ENCODE assay signal across 12 cellular contexts in genomic region chr4:1521821-1522361, GRCh38.
"Had no signal": no experiment of that assay in that cellular context is flagged by ENCODE, and none has a peak within 500 bp of the region (broad histone marks: within the 10 kb centered on the region; RNA-seq: fewer than 3 reads in every experiment).

No MANE protein-coding gene starts in this region.

- H3K36me3 Mint-ChIP-seq: stimulated activated effector memory CD8-positive, alpha-beta T cell treated with anti-CD3 and anti-CD28 coated beads, Interleukin-12 subunit alpha, Interleukin-12 subunit beta, amount 100 ng/mL, for 72 hours had no signal

- DNase-seq: activated CD4-positive, CD25-positive, alpha-beta regulatory T cell treated with anti-CD3 and anti-CD28 coated beads, Interleukin-2, amount 50 U/mL, for 72 hours; activated gamma-delta T cell treated with Interleukin-2 at 50 U/mL for 16 hours; T-helper 2 cell; uterus had no signal

- H3K4me1 ChIP-seq: ascending aorta, thyroid gland, uterus had no signal

- H3K4me3 ChIP-seq: thyroid gland had no signal

- H3K9me3 Mint-ChIP-seq: stimulated activated effector memory CD8-positive, alpha-beta T cell treated with anti-CD3 and anti-CD28 coated beads, Interleukin-12 subunit alpha, Interleukin-12 subunit beta, amount 100 ng/mL, for 72 hours had no signal

- H3K27ac Mint-ChIP-seq: memory B cell; nephron; stimulated activated effector memory CD8-positive, alpha-beta T cell treated with anti-CD3 and anti-CD28 coated beads, Interleukin-12 subunit alpha, Interleukin-12 subunit beta, amount 100 ng/mL, for 72 hours had no signal

- H3K27ac ChIP-seq: ascending aorta, dorsolateral prefrontal cortex, thyroid gland had no signal

- H3K4me1 Mint-ChIP-seq: memory B cell; nephron; stimulated activated effector memory CD8-positive, alpha-beta T cell treated with anti-CD3 and anti-CD28 coated beads, Interleukin-12 subunit alpha, Interleukin-12 subunit beta, amount 100 ng/mL, for 72 hours had no signal

- H3K4me3 Mint-ChIP-seq: stimulated activated effector memory CD8-positive, alpha-beta T cell treated with anti-CD3 and anti-CD28 coated beads, Interleukin-12 subunit alpha, Interleukin-12 subunit beta, amount 100 ng/mL, for 72 hours had no signal

- H3K27me3 ChIP-seq: thyroid gland had no signal

- H3K36me3 ChIP-seq: ascending aorta, esophagus muscularis mucosa, heart left ventricle, thyroid gland, uterus had no signal

- H3K9me3 ChIP-seq: thyroid gland had no signal

- ATAC-seq: stimulated activated effector memory CD8-positive, alpha-beta T cell treated with anti-CD3 and anti-CD28 coated beads, Interleukin-12 subunit alpha, Interleukin-12 subunit beta, amount 100 ng/mL, for 72 hours had no signal
